In genomic region chr5:93583525-93583798, GRCh38 we compare ENCODE assay signal across 8 cellular contexts. TPM values are rescaled to one million over a fixed set of nuclear protein-coding genes. Genes with fewer than 3 reads are reported as not detected.
A peak's percentile ranks its signal among the peaks of the same experiment; 100 is the strongest.
DNase-seq lines count a peak whose midpoint lies in the region; ATAC-seq and TF ChIP-seq lines count a peak whose summit lies in the region.

No MANE protein-coding gene starts in this region.

- POLR2A ChIA-PET in AG04449 (lab: Yijun Ruan, JAX) (interaction anchor here (1.0 kb wide), 1 partner anchor 505 kb away, joined by 3 read pairs; no protein-coding TSS in a partner anchor), HCT116 (lab: Charles Lee) (interaction anchor here (1.0 to 1.2 kb wide), 4 partner anchors 12 to 394 kb away, joined by 3 to 6 read pairs (median 4); no protein-coding TSS in a partner anchor), MCF 10A (lab: Yijun Ruan, JAX) (interaction anchor here (0.9 to 1.3 kb wide), 3 partner anchors 205 to 225 kb away, joined by 3 to 5 read pairs (median 3); no protein-coding TSS in a partner anchor)

- no peaks in the 10 kb centered on the region for H3K27me3 ChIP-seq in HCT116 (ENCODE audit: insufficient read depth, low read length)
- peaks cover 0 to 16% of the 10 kb centered on the region in 2 experiments for H3K27me3 ChIP-seq in mesenchymal stem cell (ENCODE audit: control insufficient read depth in 1 of 2, insufficient read depth in 1 of 2, low read length in 2 of 2)

- 0% methylated on average over 2 of the region's 6 CpGs for WGBS in mesenchymal stem cell

- no peaks in the 10 kb centered on the region for H3K9me2 ChIP-seq in HCT116 (ENCODE audit: insufficient read depth)

- peaks cover 18% of the 10 kb centered on the region for H3K79me2 ChIP-seq in HCT116 (ENCODE audit: insufficient read depth, low read length)

- RAD21 ChIA-PET in HCT116 (lab: Charles Lee; ENCODE audit: low non-redundant PET in 1 of 2, low total read pairs in 2 of 2, uncharacterized antibody in 2 of 2, unreplicated experiment in 2 of 2) = interaction anchor here in 1 of 2 experiments (1.9 kb wide), 1 partner anchor 218 kb away, joined by 13 read pairs; no protein-coding TSS in a partner anchor

- H3K4me3 ChIP-seq in AG04449 (ENCODE audit: low read depth, low read length) (peak overlapping the region; percentile 80), HCT116 (replicated peaks in 1 of 2; ENCODE audit: low read depth in 1 of 2, low read length in 2 of 2) (peak overlapping the region; percentile 70 to 85), mesenchymal stem cell (ENCODE audit: insufficient read depth in 1 of 2, low read depth in 1 of 2, low read length in 2 of 2) (peak overlapping the region in 1 of 2 experiments; percentile 95)

- no peak overlapping the region for H2BK12ac ChIP-seq in mesenchymal stem cell (ENCODE audit: low read length in 2 of 2)

- H3K9ac ChIP-seq in HCT116 (ENCODE audit: low read length) (peak overlapping the region; percentile 66), mesenchymal stem cell (ENCODE audit: low read length) (peak overlapping the region; percentile 89)

- CTCF ChIA-PET in AG04449 (lab: Yijun Ruan, JAX) (interaction anchor here (0.9 to 2.0 kb wide), 3 partner anchors 24 to 217 kb away, joined by 3 to 16 read pairs (median 4); no protein-coding TSS in a partner anchor), HCT116 (lab: Charles Lee) (interaction anchor here (1.1 to 1.5 kb wide), 2 partner anchors 206 to 218 kb away, joined by 5 to 27 read pairs; no protein-coding TSS in a partner anchor), MCF 10A (lab: Yijun Ruan, JAX) (interaction anchor here (0.5 to 2.6 kb wide), 6 partner anchors 181 to 905 kb away, joined by 3 to 16 read pairs (median 4); no protein-coding TSS in a partner anchor)

- TF ChIP-seq POLR2A in HCT116 (IDR thresholded peaks at IDR 0.05; ENCODE audit: borderline replicate concordance, extremely low read depth, insufficient read depth, insufficient read length) = no peak

- no peak overlapping the region for H3K23ac ChIP-seq in mesenchymal stem cell (ENCODE audit: low read length in 2 of 2)

- H2AK5ac ChIP-seq in mesenchymal stem cell (ENCODE audit: low read length, severe bottlenecking) = no peak overlapping the region

- H3K79me1 ChIP-seq in mesenchymal stem cell (replicated peaks; ENCODE audit: low read length, poor library complexity, severe bottlenecking) = peaks cover 4% of the 10 kb centered on the region

- H3K4me1 ChIP-seq in HCT116 (ENCODE audit: control insufficient read depth in 1 of 2, insufficient read depth in 2 of 2, low read length in 2 of 2) (peaks cover 17 to 33% of the 10 kb centered on the region in 2 experiments), mesenchymal stem cell (ENCODE audit: control insufficient read depth, insufficient read depth, low read depth, low read length) (peaks cover 28% of the 10 kb centered on the region)

- no peak overlapping the region for H2BK15ac ChIP-seq in mesenchymal stem cell (ENCODE audit: low read depth, poor library complexity, severe bottlenecking)

- no peak overlapping the region for H3K27ac Mint-ChIP-seq in MCF 10A (ENCODE audit: low read depth, unreplicated experiment)

- no peaks in the 10 kb centered on the region for H3K27me3 Mint-ChIP-seq in MCF 10A (ENCODE audit: insufficient read depth, unreplicated experiment)

- H3K9me3 ChIP-seq in HCT116 (ENCODE audit: control insufficient read depth in 1 of 2, insufficient read depth in 1 of 2, low read depth in 1 of 2, low read length in 2 of 2) (no peaks in the 10 kb centered on the region), mesenchymal stem cell (ENCODE audit: control insufficient read depth, low read length) (no peaks in the 10 kb centered on the region)

- no peak overlapping the region for H3K4ac ChIP-seq in mesenchymal stem cell (ENCODE audit: low read depth in 1 of 2, low read length in 2 of 2)

- TF ChIP-seq CTCF in AG04449 (IDR thresholded peaks at IDR 0.05; ENCODE audit: insufficient read depth, low read length, missing control alignments) (no peak), HCT116 (IDR thresholded peaks at IDR 0.05 in 2 of 3, conservative IDR thresholded peaks at IDR 0.05 in 1 of 3; ENCODE audit: borderline replicate concordance in 1 of 3, insufficient read depth in 1 of 3, low read depth in 2 of 3, low read length in 2 of 3) (no peak), MCF 10A (IDR thresholded peaks at IDR 0.05; ENCODE audit: unreplicated experiment) (no peak)

- H3K27ac ChIP-seq in HCT116 (ENCODE audit: low read depth, low read length) = peak overlapping the region; percentile 99
- no peak overlapping the region for H3K27ac ChIP-seq in mesenchymal stem cell (ENCODE audit: low read length, poor library complexity, severe bottlenecking)

- H3K9me3 Mint-ChIP-seq in MCF 10A (ENCODE audit: unreplicated experiment) = no peaks in the 10 kb centered on the region

- H3K36me3 ChIP-seq in HCT116 (ENCODE audit: control insufficient read depth in 1 of 2, insufficient read depth in 2 of 2, low read length in 2 of 2) = peaks cover 0 to 18% of the 10 kb centered on the region in 2 experiments; a peak in 2 of 4 replicates
- peaks cover 0 to 4% of the 10 kb centered on the region in 2 experiments for H3K36me3 ChIP-seq in mesenchymal stem cell (ENCODE audit: control insufficient read depth in 1 of 2, insufficient read depth in 2 of 2, low read depth in 1 of 2, low read length in 2 of 2)

- H4K8ac ChIP-seq in mesenchymal stem cell (ENCODE audit: low read length) = no peak overlapping the region

- no peak overlapping the region for H2BK120ac ChIP-seq in mesenchymal stem cell (ENCODE audit: low read depth, low read length)

- no peak overlapping the region for H3K4me3 Mint-ChIP-seq in MCF 10A (ENCODE audit: unreplicated experiment)

- no peak for ATAC-seq in HCT116
- ATAC-seq in GM21723 (IDR thresholded peaks at IDR 0.05; ENCODE audit: unreplicated experiment) = no peak
- no peak for ATAC-seq in GM18868 (IDR thresholded peaks at IDR 0.05; ENCODE audit: unreplicated experiment)

- peaks cover 11% of the 10 kb centered on the region for H3K4me1 Mint-ChIP-seq in MCF 10A (ENCODE audit: insufficient read depth, unreplicated experiment)

- TSS peak; percentile 80 for BruUV-seq in HCT116 (replicated peaks; lab: Mats Ljungman, UMichigan)
- BruUV-seq in MCF 10A (replicated peaks; lab: Mats Ljungman, UMichigan) = no TSS peak

- no peak overlapping the region for H4K91ac ChIP-seq in mesenchymal stem cell (ENCODE audit: low read length)

- no peaks in the 10 kb centered on the region for H4K20me1 ChIP-seq in HCT116 (ENCODE audit: insufficient read depth)

- no peak for TF ChIP-seq RAD21 in HCT116 (IDR thresholded peaks at IDR 0.05; ENCODE audit: low read depth)

- peak overlapping the region in 1 of 2 experiments; percentile 82 for H3K14ac ChIP-seq in mesenchymal stem cell (ENCODE audit: low read length in 2 of 2)

- H3K36me3 Mint-ChIP-seq in MCF 10A (ENCODE audit: insufficient read depth, unreplicated experiment) = no peaks in the 10 kb centered on the region

- peak overlapping the region; percentile 98 for H3K4me2 ChIP-seq in HCT116 (ENCODE audit: low read length)
- H3K4me2 ChIP-seq in mesenchymal stem cell (ENCODE audit: low read length, poor library complexity, severe bottlenecking) = peak overlapping the region; percentile 98

- no peak overlapping the region for H3K18ac ChIP-seq in mesenchymal stem cell (ENCODE audit: low read depth in 1 of 2, low read length in 2 of 2)

- intact Hi-C loops in HCT116 (cut with micrococcal nuclease) = loop anchor here (5.0 to 10.0 kb wide), 6 partner anchors 334 to 1311 kb away; no protein-coding TSS in a partner anchor
- intact Hi-C loops in MCF 10A (cut with micrococcal nuclease) = loop anchor here (2.0 to 10.0 kb wide), 7 partner anchors 23 to 1271 kb away; no protein-coding TSS in a partner anchor

- H2BK5ac ChIP-seq in mesenchymal stem cell (ENCODE audit: low read depth, low read length, poor library complexity, severe bottlenecking) = no peak overlapping the region

- DNase-seq in AG04449 (ENCODE audit: low read depth, low spot score) = no peak
- DNase-seq in HCT116 (ENCODE audit: low read depth, low spot score) = no peak
- DNase-seq in MCF 10A (ENCODE audit: unreplicated experiment) = peak; percentile 23
- no peak for DNase-seq in mesenchymal stem cell
- no peak for DNase-seq in central memory CD4-positive, alpha-beta T cell
- DNase-seq in NCI-H1436 (lab: John Stamatoyannopoulos, UW) = no peak

- no peak overlapping the region for H2AFZ ChIP-seq in HCT116 (ENCODE audit: low read depth, low read length, poor library complexity, severe bottlenecking)
- H2AFZ ChIP-seq in mesenchymal stem cell (ENCODE audit: low read depth, low read length) = no peak overlapping the region

TF ChIP-seq in HCT116, 20 proteins besides CTCF, POLR2A, EP300 and RAD21:
- TF ChIP-seq, protein P1, sequence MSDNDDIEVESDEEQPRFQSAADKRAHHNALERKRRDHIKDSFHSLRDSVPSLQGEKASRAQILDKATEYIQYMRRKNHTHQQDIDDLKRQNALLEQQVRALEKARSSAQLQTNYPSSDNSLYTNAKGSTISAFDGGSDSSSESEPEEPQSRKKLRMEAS (IDR thresholded peaks at IDR 0.05) = no peak
- TF ChIP-seq SIN3A (IDR thresholded peaks at IDR 0.05; ENCODE audit: low read depth) (no peak), CEBPB (IDR thresholded peaks at IDR 0.05; ENCODE audit: low read depth) (no peak), SRF (IDR thresholded peaks at IDR 0.05; ENCODE audit: low read depth) (no peak)

RNA-seq across cellular contexts. Expression of gene NR2F1, which starts 0.4 kb away (rescaled TPM):
- 51.2 TPM for total RNA-seq in HCT116 (2021; ENCODE audit: unreplicated experiment)
- polyA plus RNA-seq in HCT116 (2012) = 63.0 and 64.6 TPM in 2 replicates
- total RNA-seq in MCF 10A (2022) = 1.4 and 1.7 TPM in 2 replicates
- polyA plus RNA-seq in mesenchymal stem cell (2013, experiment 1 of 2) = 206 TPM
- 191 TPM for polyA plus RNA-seq in mesenchymal stem cell (2013, experiment 2 of 2)

RNA-seq across cellular contexts. Expression of gene NR2F1-AS1, which starts 2.4 kb away (rescaled TPM):
- total RNA-seq in HCT116 (2021; ENCODE audit: unreplicated experiment) = 20.1 TPM
- polyA plus RNA-seq in HCT116 (2012) = 12.7 and 18.1 TPM in 2 replicates
- 3.2 and 4.6 TPM in 2 replicates for total RNA-seq in MCF 10A (2022)
- 49.8 TPM for polyA plus RNA-seq in mesenchymal stem cell (2013, experiment 1 of 2)
- polyA plus RNA-seq in mesenchymal stem cell (2013, experiment 2 of 2) = 50.1 TPM

Comparison
In these comparisons a context has a peak if more than half of its experiments do, and no peak if none do; other contexts are left out.
1. RNA of gene NR2F1, which starts 0.4 kb away (total RNA-seq): 51.2 TPM in HCT116 (single experiment); 1.4 to 1.7 TPM in MCF 10A; every median in the first group is over 10 times any median in the second.